In genomic region chr2:204625135-204625534, GRCh38 we compare ENCODE assay signal across 1 cellular context.
TF ChIP-seq lines count a peak whose summit lies in the region.

No MANE protein-coding gene starts in this region.

TF ChIP-seq in HCT116, 20 proteins besides CTCF, POLR2A, EP300 and RAD21 (continued from another document):
- TF ChIP-seq REST (IDR thresholded peaks at IDR 0.05; ENCODE audit: low read depth) (no peak), CBX3 (IDR thresholded peaks at IDR 0.05; ENCODE audit: low read depth) (no peak), CEBPB (IDR thresholded peaks at IDR 0.05; ENCODE audit: low read depth) (no peak), ATF3 (IDR thresholded peaks at IDR 0.05) (no peak), EZH2 (IDR thresholded peaks at IDR 0.05) (no peak), JUND (IDR thresholded peaks at IDR 0.05) (no peak), EZH2phosphoT487 (IDR thresholded peaks at IDR 0.05; ENCODE audit: borderline replicate concordance) (no peak), SRF (IDR thresholded peaks at IDR 0.05; ENCODE audit: low read depth) (no peak), POLR2AphosphoS5 (IDR thresholded peaks at IDR 0.05; ENCODE audit: low read depth, low read length) (no peak), SP1 (IDR thresholded peaks at IDR 0.05; ENCODE audit: low read depth) (no peak)
TF ChIP-seq in HCT116: peak in this region for 0.
